In genomic region chr17:1344521-1344920, GRCh38 we compare ENCODE assay signal across 26 cellular contexts. TPM values are rescaled to one million over a fixed set of nuclear protein-coding genes. Genes with fewer than 3 reads are reported as not detected.
DNase-seq lines count a peak whose midpoint lies in the region; ATAC-seq and TF ChIP-seq lines count a peak whose summit lies in the region.
"Had no signal": no experiment of that assay in that cellular context is flagged by ENCODE, and none has a peak within 500 bp of the region (broad histone marks: within the 10 kb centered on the region; RNA-seq: fewer than 3 reads in every experiment).

No MANE protein-coding gene starts in this region.

- TF ChIP-seq CTCF in activated CD8-positive, alpha-beta T cell treated with anti-CD3 and anti-CD28 coated beads for 36 hours (IDR thresholded peaks at IDR 0.05) = no peak
- no peak for TF ChIP-seq CTCF in nephron progenitor cell (IDR thresholded peaks at IDR 0.05)

- H3K27me3 Mint-ChIP-seq in activated CD8-positive, alpha-beta T cell treated with anti-CD3 and anti-CD28 coated beads for 36 hours = no peaks in the 10 kb centered on the region
- no peaks in the 10 kb centered on the region for H3K27me3 Mint-ChIP-seq in activated CD8-positive, alpha-beta T cell treated with anti-CD3 and anti-CD28 coated beads, Interleukin-2, amount 10 ng/mL, durations not matched to agents 7 days and 5 days (ENCODE audit: low read depth)
- no peaks in the 10 kb centered on the region for H3K27me3 Mint-ChIP-seq in activated naive CD8-positive, alpha-beta T cell treated with anti-CD3 and anti-CD28 coated beads, Interleukin-2, amount 50 U/mL, for 24 hours
- no peaks in the 10 kb centered on the region for H3K27me3 Mint-ChIP-seq in nephron progenitor cell (ENCODE audit: low read depth, poor library complexity)
- H3K27me3 Mint-ChIP-seq: brain had no signal

- ATAC-seq in activated CD8-positive, alpha-beta T cell treated with anti-CD3 and anti-CD28 coated beads for 36 hours = no peak
- ATAC-seq in activated CD8-positive, alpha-beta T cell treated with anti-CD3 and anti-CD28 coated beads, Interleukin-2, amount 10 ng/mL, durations not matched to agents 7 days and 5 days = no peak
- ATAC-seq in activated naive CD8-positive, alpha-beta T cell treated with anti-CD3 and anti-CD28 coated beads, Interleukin-2, amount 50 U/mL, for 24 hours = no peak
- ATAC-seq in HG02840 (IDR thresholded peaks at IDR 0.05; ENCODE audit: low FRiP score, unreplicated experiment) = no peak
- ATAC-seq: CD8-positive, alpha-beta T cell; psoas muscle had no signal

- POLR2A ChIA-PET in activated CD8-positive, alpha-beta T cell treated with anti-CD3 and anti-CD28 coated beads for 36 hours (lab: Charles Lee) = no interaction called here
- POLR2A ChIA-PET in activated CD8-positive, alpha-beta T cell treated with anti-CD3 and anti-CD28 coated beads, Interleukin-2, amount 10 ng/mL, durations not matched to agents 7 days and 5 days (lab: Charles Lee) = no interaction called here

- H3K4me1 Mint-ChIP-seq in activated CD8-positive, alpha-beta T cell treated with anti-CD3 and anti-CD28 coated beads for 36 hours (ENCODE audit: low read depth) = peaks cover 41% of the 10 kb centered on the region
- H3K4me1 Mint-ChIP-seq in activated CD8-positive, alpha-beta T cell treated with anti-CD3 and anti-CD28 coated beads, Interleukin-2, amount 10 ng/mL, durations not matched to agents 7 days and 5 days (ENCODE audit: low read depth) = peaks cover 8% of the 10 kb centered on the region
- peaks cover 31% of the 10 kb centered on the region for H3K4me1 Mint-ChIP-seq in activated naive CD8-positive, alpha-beta T cell treated with anti-CD3 and anti-CD28 coated beads, Interleukin-2, amount 50 U/mL, for 24 hours
- H3K4me1 Mint-ChIP-seq in nephron progenitor cell = peaks cover 31% of the 10 kb centered on the region

- intact Hi-C loops in activated CD8-positive, alpha-beta T cell treated with anti-CD3 and anti-CD28 coated beads for 36 hours (cut with micrococcal nuclease) = no loop called here

- H3K4me1 ChIP-seq in HUES48 (ENCODE audit: control insufficient read depth, insufficient read depth, low read length) = peaks cover 24% of the 10 kb centered on the region

- H3K9me3 ChIP-seq in HUES48 (ENCODE audit: control insufficient read depth, insufficient read depth, low read length) = no peaks in the 10 kb centered on the region
- H3K9me3 ChIP-seq: adrenal gland, neutrophil, psoas muscle had no signal

- H3K9ac ChIP-seq in HUES48 (ENCODE audit: low read depth, low read length) = no peak overlapping the region
- H3K9ac ChIP-seq: GM23248 had no signal

- peaks cover 36% of the 10 kb centered on the region for H3K36me3 Mint-ChIP-seq in activated CD8-positive, alpha-beta T cell treated with anti-CD3 and anti-CD28 coated beads for 36 hours (ENCODE audit: low read depth)
- H3K36me3 Mint-ChIP-seq in activated CD8-positive, alpha-beta T cell treated with anti-CD3 and anti-CD28 coated beads, Interleukin-2, amount 10 ng/mL, durations not matched to agents 7 days and 5 days (ENCODE audit: low read depth) = peaks cover 36% of the 10 kb centered on the region
- H3K36me3 Mint-ChIP-seq in activated naive CD8-positive, alpha-beta T cell treated with anti-CD3 and anti-CD28 coated beads, Interleukin-2, amount 50 U/mL, for 24 hours (ENCODE audit: low read depth) = peaks cover 39% of the 10 kb centered on the region
- peaks cover 72% of the 10 kb centered on the region for H3K36me3 Mint-ChIP-seq in nephron progenitor cell (ENCODE audit: low read depth)

- H3K27ac ChIP-seq in HUES48 (ENCODE audit: low read depth, low read length) = peak overlapping the region; percentile 35
- H3K27ac ChIP-seq: adrenal gland, GM23248, neutrophil, psoas muscle had no signal

- H3K9me3 Mint-ChIP-seq in activated CD8-positive, alpha-beta T cell treated with anti-CD3 and anti-CD28 coated beads for 36 hours = no peaks in the 10 kb centered on the region
- no peaks in the 10 kb centered on the region for H3K9me3 Mint-ChIP-seq in activated CD8-positive, alpha-beta T cell treated with anti-CD3 and anti-CD28 coated beads, Interleukin-2, amount 10 ng/mL, durations not matched to agents 7 days and 5 days (ENCODE audit: insufficient read depth)
- no peaks in the 10 kb centered on the region for H3K9me3 Mint-ChIP-seq in activated naive CD8-positive, alpha-beta T cell treated with anti-CD3 and anti-CD28 coated beads, Interleukin-2, amount 50 U/mL, for 24 hours
- peaks cover 4% of the 10 kb centered on the region for H3K9me3 Mint-ChIP-seq in nephron progenitor cell
- H3K9me3 Mint-ChIP-seq: CD8-positive, alpha-beta T cell had no signal

- peak overlapping the region; percentile 10 for H3K27ac Mint-ChIP-seq in activated CD8-positive, alpha-beta T cell treated with anti-CD3 and anti-CD28 coated beads for 36 hours
- H3K27ac Mint-ChIP-seq in activated CD8-positive, alpha-beta T cell treated with anti-CD3 and anti-CD28 coated beads, Interleukin-2, amount 10 ng/mL, durations not matched to agents 7 days and 5 days = no peak overlapping the region
- H3K27ac Mint-ChIP-seq in activated naive CD8-positive, alpha-beta T cell treated with anti-CD3 and anti-CD28 coated beads, Interleukin-2, amount 50 U/mL, for 24 hours = peak overlapping the region; percentile 20
- peak overlapping the region; percentile 16 for H3K27ac Mint-ChIP-seq in nephron progenitor cell
- H3K27ac Mint-ChIP-seq: CD8-positive, alpha-beta T cell had no signal

- CTCF ChIA-PET in activated CD8-positive, alpha-beta T cell treated with anti-CD3 and anti-CD28 coated beads for 36 hours (lab: Charles Lee) = interaction anchor here (3.0 kb wide), 1 partner anchor 12 kb away, joined by 13 read pairs; no protein-coding TSS in a partner anchor
- CTCF ChIA-PET in activated CD8-positive, alpha-beta T cell treated with anti-CD3 and anti-CD28 coated beads, Interleukin-2, amount 10 ng/mL, durations not matched to agents 7 days and 5 days (lab: Charles Lee) = no interaction called here

- no peaks in the 10 kb centered on the region for H3K27me3 ChIP-seq in HUES48 (ENCODE audit: control insufficient read depth, insufficient read depth, low read length)
- H3K27me3 ChIP-seq: adrenal gland, neutrophil had no signal

- H3K4me3 ChIP-seq in HUES48 (ENCODE audit: low read depth, low read length) = no peak overlapping the region
- H3K4me3 ChIP-seq: adrenal gland, GM23248, psoas muscle had no signal

- DNase-seq in activated CD8-positive, alpha-beta T cell treated with anti-CD3 and anti-CD28 coated beads for 36 hours = no peak
- no peak for DNase-seq in activated CD8-positive, alpha-beta T cell treated with anti-CD3 and anti-CD28 coated beads, Interleukin-2, amount 10 ng/mL, durations not matched to agents 7 days and 5 days
- DNase-seq in activated naive CD8-positive, alpha-beta T cell treated with anti-CD3 and anti-CD28 coated beads, Interleukin-2, amount 50 U/mL, for 24 hours = no peak
- DNase-seq in nephron progenitor cell (no peak), GM19240 (ENCODE audit: insufficient read length, low spot score) (no peak), foreskin melanocyte (no peak)
- DNase-seq: 8988T; activated CD4-positive, alpha-beta T cell treated with anti-CD3 and anti-CD28 coated beads, Interleukin-2, amount 50 U/mL, for 4 hours; activated CD4-positive, CD25-positive, alpha-beta regulatory T cell; activated gamma-delta T cell; adrenal gland; AML-193; CD8-positive, alpha-beta T cell; effector CD8-positive, alpha-beta T cell; foreskin fibroblast; GM23248; NCI-H1092; NCI-H187; NCI-H226; psoas muscle; T1000; trophoblast cell had no signal

- H3K36me3 ChIP-seq in HUES48 (ENCODE audit: control insufficient read depth, insufficient read depth, low read length) = peaks cover 56% of the 10 kb centered on the region

- H3K4me3 Mint-ChIP-seq in activated CD8-positive, alpha-beta T cell treated with anti-CD3 and anti-CD28 coated beads for 36 hours = no peak overlapping the region
- H3K4me3 Mint-ChIP-seq in activated CD8-positive, alpha-beta T cell treated with anti-CD3 and anti-CD28 coated beads, Interleukin-2, amount 10 ng/mL, durations not matched to agents 7 days and 5 days = no peak overlapping the region
- no peak overlapping the region for H3K4me3 Mint-ChIP-seq in activated naive CD8-positive, alpha-beta T cell treated with anti-CD3 and anti-CD28 coated beads, Interleukin-2, amount 50 U/mL, for 24 hours
- no peak overlapping the region for H3K4me3 Mint-ChIP-seq in nephron progenitor cell
- H3K4me3 Mint-ChIP-seq: brain; CD8-positive, alpha-beta T cell had no signal

RNA-seq across cellular contexts. Expression of gene YWHAE, which starts 55.5 kb away (rescaled TPM):
- total RNA-seq in activated CD8-positive, alpha-beta T cell treated with anti-CD3 and anti-CD28 coated beads for 36 hours = 100 to 1,000 TPM; 425 to 440 TPM
- 100 to 1,000 TPM; 393 to 414 TPM for total RNA-seq in activated CD8-positive, alpha-beta T cell treated with anti-CD3 and anti-CD28 coated beads, Interleukin-2, amount 10 ng/mL, durations not matched to agents 7 days and 5 days
